1 cellular context compared by ENCODE assay signal in the genomic region with DNA sequence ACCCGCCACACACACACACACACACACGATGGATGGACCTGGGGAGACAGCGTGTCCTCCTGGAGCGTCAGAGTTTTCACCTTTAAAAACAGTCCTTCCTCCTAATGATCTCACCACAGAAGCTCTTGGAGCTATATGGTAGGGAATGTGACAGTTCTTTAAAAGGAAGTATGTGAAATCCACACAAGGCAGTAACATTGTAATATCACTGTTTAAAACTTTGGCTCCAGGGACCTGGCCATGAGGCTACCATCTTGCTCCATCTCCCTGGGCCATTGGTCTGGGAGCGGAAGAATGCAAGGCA.
TF ChIP-seq lines count a peak whose summit lies in the region.

No MANE protein-coding gene starts in this region.

TF ChIP-seq in HepG2, 621 proteins besides CTCF, POLR2A, EP300 and RAD21 (continued from another document):
- TF ChIP-seq, protein P1, sequence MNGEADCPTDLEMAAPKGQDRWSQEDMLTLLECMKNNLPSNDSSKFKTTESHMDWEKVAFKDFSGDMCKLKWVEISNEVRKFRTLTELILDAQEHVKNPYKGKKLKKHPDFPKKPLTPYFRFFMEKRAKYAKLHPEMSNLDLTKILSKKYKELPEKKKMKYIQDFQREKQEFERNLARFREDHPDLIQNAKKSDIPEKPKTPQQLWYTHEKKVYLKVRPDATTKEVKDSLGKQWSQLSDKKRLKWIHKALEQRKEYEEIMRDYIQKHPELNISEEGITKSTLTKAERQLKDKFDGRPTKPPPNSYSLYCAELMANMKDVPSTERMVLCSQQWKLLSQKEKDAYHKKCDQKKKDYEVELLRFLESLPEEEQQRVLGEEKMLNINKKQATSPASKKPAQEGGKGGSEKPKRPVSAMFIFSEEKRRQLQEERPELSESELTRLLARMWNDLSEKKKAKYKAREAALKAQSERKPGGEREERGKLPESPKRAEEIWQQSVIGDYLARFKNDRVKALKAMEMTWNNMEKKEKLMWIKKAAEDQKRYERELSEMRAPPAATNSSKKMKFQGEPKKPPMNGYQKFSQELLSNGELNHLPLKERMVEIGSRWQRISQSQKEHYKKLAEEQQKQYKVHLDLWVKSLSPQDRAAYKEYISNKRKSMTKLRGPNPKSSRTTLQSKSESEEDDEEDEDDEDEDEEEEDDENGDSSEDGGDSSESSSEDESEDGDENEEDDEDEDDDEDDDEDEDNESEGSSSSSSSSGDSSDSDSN (CRISPR knock-in tag; IDR thresholded peaks at IDR 0.05), result no peak
- TF ChIP-seq, protein P2, sequence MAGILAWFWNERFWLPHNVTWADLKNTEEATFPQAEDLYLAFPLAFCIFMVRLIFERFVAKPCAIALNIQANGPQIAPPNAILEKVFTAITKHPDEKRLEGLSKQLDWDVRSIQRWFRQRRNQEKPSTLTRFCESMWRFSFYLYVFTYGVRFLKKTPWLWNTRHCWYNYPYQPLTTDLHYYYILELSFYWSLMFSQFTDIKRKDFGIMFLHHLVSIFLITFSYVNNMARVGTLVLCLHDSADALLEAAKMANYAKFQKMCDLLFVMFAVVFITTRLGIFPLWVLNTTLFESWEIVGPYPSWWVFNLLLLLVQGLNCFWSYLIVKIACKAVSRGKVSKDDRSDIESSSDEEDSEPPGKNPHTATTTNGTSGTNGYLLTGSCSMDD (CRISPR knock-in tag; IDR thresholded peaks at IDR 0.05), result no peak
- TF ChIP-seq, protein P3, sequence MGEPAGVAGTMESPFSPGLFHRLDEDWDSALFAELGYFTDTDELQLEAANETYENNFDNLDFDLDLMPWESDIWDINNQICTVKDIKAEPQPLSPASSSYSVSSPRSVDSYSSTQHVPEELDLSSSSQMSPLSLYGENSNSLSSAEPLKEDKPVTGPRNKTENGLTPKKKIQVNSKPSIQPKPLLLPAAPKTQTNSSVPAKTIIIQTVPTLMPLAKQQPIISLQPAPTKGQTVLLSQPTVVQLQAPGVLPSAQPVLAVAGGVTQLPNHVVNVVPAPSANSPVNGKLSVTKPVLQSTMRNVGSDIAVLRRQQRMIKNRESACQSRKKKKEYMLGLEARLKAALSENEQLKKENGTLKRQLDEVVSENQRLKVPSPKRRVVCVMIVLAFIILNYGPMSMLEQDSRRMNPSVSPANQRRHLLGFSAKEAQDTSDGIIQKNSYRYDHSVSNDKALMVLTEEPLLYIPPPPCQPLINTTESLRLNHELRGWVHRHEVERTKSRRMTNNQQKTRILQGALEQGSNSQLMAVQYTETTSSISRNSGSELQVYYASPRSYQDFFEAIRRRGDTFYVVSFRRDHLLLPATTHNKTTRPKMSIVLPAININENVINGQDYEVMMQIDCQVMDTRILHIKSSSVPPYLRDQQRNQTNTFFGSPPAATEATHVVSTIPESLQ (CRISPR knock-in tag; conservative IDR thresholded peaks at IDR 0.05), result no peak
- TF ChIP-seq RBM39 (IDR thresholded peaks at IDR 0.05; ENCODE audit: low read depth, low read length, poor library complexity, severe bottlenecking), result no peak
- TF ChIP-seq, protein P4, sequence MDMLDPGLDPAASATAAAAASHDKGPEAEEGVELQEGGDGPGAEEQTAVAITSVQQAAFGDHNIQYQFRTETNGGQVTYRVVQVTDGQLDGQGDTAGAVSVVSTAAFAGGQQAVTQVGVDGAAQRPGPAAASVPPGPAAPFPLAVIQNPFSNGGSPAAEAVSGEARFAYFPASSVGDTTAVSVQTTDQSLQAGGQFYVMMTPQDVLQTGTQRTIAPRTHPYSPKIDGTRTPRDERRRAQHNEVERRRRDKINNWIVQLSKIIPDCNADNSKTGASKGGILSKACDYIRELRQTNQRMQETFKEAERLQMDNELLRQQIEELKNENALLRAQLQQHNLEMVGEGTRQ (IDR thresholded peaks at IDR 0.05; ENCODE audit: low read depth, low read length), result no peak
- TF ChIP-seq, protein P4 (CRISPR knock-in tag; IDR thresholded peaks at IDR 0.05; ENCODE audit: borderline replicate concordance), result no peak
- TF ChIP-seq ZNF274 (CRISPR knock-in tag; IDR thresholded peaks at IDR 0.05), result no peak
- TF ChIP-seq, protein P5, sequence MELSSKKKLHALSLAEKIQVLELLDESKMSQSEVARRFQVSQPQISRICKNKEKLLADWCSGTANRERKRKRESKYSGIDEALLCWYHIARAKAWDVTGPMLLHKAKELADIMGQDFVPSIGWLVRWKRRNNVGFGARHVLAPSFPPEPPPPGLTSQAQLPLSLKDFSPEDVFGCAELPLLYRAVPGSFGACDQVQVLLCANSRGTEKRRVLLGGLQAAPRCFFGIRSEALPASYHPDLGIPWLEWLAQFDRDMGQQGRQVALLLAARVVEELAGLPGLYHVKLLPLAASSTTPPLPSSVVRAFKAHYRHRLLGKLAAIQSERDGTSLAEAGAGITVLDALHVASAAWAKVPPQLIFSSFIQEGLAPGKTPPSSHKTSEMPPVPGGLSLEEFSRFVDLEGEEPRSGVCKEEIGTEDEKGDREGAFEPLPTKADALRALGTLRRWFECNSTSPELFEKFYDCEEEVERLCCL (CRISPR knock-in tag; IDR thresholded peaks at IDR 0.05; ENCODE audit: borderline replicate concordance), result 0 out of 2 replicates have a peak, but pooled peaks have one; percentile 38
- TF ChIP-seq, protein P6, sequence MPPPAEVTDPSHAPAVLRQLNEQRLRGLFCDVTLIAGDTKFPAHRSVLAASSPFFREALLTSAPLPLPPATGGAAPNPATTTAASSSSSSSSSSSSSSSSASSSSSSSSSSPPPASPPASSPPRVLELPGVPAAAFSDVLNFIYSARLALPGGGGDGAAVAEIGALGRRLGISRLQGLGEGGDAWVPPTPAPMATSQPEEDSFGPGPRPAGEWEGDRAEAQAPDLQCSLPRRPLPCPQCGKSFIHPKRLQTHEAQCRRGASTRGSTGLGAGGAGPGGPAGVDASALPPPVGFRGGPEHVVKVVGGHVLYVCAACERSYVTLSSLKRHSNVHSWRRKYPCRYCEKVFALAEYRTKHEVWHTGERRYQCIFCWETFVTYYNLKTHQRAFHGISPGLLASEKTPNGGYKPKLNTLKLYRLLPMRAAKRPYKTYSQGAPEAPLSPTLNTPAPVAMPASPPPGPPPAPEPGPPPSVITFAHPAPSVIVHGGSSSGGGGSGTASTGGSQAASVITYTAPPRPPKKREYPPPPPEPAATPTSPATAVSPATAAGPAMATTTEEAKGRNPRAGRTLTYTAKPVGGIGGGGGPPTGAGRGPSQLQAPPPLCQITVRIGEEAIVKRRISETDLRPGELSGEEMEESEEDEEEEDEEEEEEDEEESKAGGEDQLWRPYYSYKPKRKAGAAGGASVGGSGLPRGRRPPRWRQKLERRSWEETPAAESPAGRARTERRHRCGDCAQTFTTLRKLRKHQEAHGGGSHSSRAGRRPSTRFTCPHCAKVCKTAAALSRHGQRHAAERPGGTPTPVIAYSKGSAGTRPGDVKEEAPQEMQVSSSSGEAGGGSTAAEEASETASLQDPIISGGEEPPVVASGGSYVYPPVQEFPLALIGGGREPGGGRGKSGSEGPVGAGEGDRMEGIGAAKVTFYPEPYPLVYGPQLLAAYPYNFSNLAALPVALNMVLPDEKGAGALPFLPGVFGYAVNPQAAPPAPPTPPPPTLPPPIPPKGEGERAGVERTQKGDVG (CRISPR knock-in tag; IDR thresholded peaks at IDR 0.05; ENCODE audit: borderline replicate concordance), result peak; percentile 6; the same call in 1 of the 2 replicates
- TF ChIP-seq ZNF562 (CRISPR knock-in tag; IDR thresholded peaks at IDR 0.05; ENCODE audit: borderline replicate concordance), result no peak
- TF ChIP-seq, protein P7, sequence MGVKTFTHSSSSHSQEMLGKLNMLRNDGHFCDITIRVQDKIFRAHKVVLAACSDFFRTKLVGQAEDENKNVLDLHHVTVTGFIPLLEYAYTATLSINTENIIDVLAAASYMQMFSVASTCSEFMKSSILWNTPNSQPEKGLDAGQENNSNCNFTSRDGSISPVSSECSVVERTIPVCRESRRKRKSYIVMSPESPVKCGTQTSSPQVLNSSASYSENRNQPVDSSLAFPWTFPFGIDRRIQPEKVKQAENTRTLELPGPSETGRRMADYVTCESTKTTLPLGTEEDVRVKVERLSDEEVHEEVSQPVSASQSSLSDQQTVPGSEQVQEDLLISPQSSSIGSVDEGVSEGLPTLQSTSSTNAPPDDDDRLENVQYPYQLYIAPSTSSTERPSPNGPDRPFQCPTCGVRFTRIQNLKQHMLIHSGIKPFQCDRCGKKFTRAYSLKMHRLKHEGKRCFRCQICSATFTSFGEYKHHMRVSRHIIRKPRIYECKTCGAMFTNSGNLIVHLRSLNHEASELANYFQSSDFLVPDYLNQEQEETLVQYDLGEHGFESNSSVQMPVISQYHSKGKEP (CRISPR knock-in tag; IDR thresholded peaks at IDR 0.05), result no peak
- no peak for TF ChIP-seq EZH2 (conservative IDR thresholded peaks at IDR 0.05; ENCODE audit: low read depth, low read length)
- TF ChIP-seq ZNF619 (CRISPR knock-in tag; IDR thresholded peaks at IDR 0.05), result no peak
- TF ChIP-seq, protein P8, sequence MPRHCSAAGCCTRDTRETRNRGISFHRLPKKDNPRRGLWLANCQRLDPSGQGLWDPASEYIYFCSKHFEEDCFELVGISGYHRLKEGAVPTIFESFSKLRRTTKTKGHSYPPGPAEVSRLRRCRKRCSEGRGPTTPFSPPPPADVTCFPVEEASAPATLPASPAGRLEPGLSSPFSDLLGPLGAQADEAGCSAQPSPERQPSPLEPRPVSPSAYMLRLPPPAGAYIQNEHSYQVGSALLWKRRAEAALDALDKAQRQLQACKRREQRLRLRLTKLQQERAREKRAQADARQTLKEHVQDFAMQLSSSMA (CRISPR knock-in tag; IDR thresholded peaks at IDR 0.05), result no peak
- TF ChIP-seq, protein P9, sequence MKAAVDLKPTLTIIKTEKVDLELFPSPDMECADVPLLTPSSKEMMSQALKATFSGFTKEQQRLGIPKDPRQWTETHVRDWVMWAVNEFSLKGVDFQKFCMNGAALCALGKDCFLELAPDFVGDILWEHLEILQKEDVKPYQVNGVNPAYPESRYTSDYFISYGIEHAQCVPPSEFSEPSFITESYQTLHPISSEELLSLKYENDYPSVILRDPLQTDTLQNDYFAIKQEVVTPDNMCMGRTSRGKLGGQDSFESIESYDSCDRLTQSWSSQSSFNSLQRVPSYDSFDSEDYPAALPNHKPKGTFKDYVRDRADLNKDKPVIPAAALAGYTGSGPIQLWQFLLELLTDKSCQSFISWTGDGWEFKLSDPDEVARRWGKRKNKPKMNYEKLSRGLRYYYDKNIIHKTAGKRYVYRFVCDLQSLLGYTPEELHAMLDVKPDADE (CRISPR knock-in tag; IDR thresholded peaks at IDR 0.05), result no peak
- TF ChIP-seq SETDB1 (CRISPR knock-in tag; IDR thresholded peaks at IDR 0.05; ENCODE audit: borderline replicate concordance), result no peak
- no peak for TF ChIP-seq ZNF629 (CRISPR knock-in tag; conservative IDR thresholded peaks at IDR 0.05)
- TF ChIP-seq ZNF33B (CRISPR knock-in tag; IDR thresholded peaks at IDR 0.05), result no peak
- TF ChIP-seq HNRNPL (IDR thresholded peaks at IDR 0.05; ENCODE audit: low read depth, low read length), result no peak
- TF ChIP-seq, protein P10, sequence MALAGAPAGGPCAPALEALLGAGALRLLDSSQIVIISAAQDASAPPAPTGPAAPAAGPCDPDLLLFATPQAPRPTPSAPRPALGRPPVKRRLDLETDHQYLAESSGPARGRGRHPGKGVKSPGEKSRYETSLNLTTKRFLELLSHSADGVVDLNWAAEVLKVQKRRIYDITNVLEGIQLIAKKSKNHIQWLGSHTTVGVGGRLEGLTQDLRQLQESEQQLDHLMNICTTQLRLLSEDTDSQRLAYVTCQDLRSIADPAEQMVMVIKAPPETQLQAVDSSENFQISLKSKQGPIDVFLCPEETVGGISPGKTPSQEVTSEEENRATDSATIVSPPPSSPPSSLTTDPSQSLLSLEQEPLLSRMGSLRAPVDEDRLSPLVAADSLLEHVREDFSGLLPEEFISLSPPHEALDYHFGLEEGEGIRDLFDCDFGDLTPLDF (CRISPR knock-in tag; IDR thresholded peaks at IDR 0.05), result no peak
- TF ChIP-seq FOXC1 (CRISPR knock-in tag; IDR thresholded peaks at IDR 0.05; ENCODE audit: borderline replicate concordance), result no peak
- TF ChIP-seq, protein P11, sequence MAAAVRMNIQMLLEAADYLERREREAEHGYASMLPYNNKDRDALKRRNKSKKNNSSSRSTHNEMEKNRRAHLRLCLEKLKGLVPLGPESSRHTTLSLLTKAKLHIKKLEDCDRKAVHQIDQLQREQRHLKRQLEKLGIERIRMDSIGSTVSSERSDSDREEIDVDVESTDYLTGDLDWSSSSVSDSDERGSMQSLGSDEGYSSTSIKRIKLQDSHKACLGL (CRISPR knock-in tag; IDR thresholded peaks at IDR 0.05), result 0 out of 2 replicates have a peak, but pooled peaks have one; percentile 25
- TF ChIP-seq ZNF775 (CRISPR knock-in tag; IDR thresholded peaks at IDR 0.05; ENCODE audit: borderline replicate concordance), result no peak
- TF ChIP-seq CC2D1A (CRISPR knock-in tag; IDR thresholded peaks at IDR 0.05), result no peak
- TF ChIP-seq RCOR2 (CRISPR knock-in tag; IDR thresholded peaks at IDR 0.05), result no peak
- TF ChIP-seq SCMH1 (CRISPR knock-in tag; IDR thresholded peaks at IDR 0.05; ENCODE audit: borderline replicate concordance), result no peak
- no peak for TF ChIP-seq TAF15 (IDR thresholded peaks at IDR 0.05; ENCODE audit: low read depth, low read length, poor library complexity, severe bottlenecking)
- TF ChIP-seq ELF3 (CRISPR knock-in tag; IDR thresholded peaks at IDR 0.05), result no peak
- TF ChIP-seq GTF2F1 (IDR thresholded peaks at IDR 0.05; ENCODE audit: low read length), result no peak
- TF ChIP-seq KDM1A (CRISPR knock-in tag; IDR thresholded peaks at IDR 0.05), result no peak
- TF ChIP-seq, protein P12, sequence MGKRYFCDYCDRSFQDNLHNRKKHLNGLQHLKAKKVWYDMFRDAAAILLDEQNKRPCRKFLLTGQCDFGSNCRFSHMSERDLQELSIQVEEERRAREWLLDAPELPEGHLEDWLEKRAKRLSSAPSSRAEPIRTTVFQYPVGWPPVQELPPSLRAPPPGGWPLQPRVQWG (CRISPR knock-in tag; IDR thresholded peaks at IDR 0.05; ENCODE audit: borderline replicate concordance, low read depth), result no peak
- no peak for TF ChIP-seq ZNF546 (CRISPR knock-in tag; conservative IDR thresholded peaks at IDR 0.05)
- no peak for TF ChIP-seq ZSCAN21 (CRISPR knock-in tag; IDR thresholded peaks at IDR 0.05; ENCODE audit: borderline replicate concordance)
- no peak for TF ChIP-seq ZBTB8A (CRISPR knock-in tag; IDR thresholded peaks at IDR 0.05; ENCODE audit: borderline replicate concordance, low read depth)
- no peak for TF ChIP-seq NR2F6 (IDR thresholded peaks at IDR 0.05)
- TF ChIP-seq NR2F6 (CRISPR knock-in tag; IDR thresholded peaks at IDR 0.05), result no peak
- TF ChIP-seq MEIS1 (CRISPR knock-in tag; IDR thresholded peaks at IDR 0.05; ENCODE audit: borderline replicate concordance), result no peak
- TF ChIP-seq FOXA1 (IDR thresholded peaks at IDR 0.05), result no peak
- TF ChIP-seq FOXA1 (CRISPR knock-in tag; IDR thresholded peaks at IDR 0.05), result no peak
